In genomic region chr12:15532364-15532977, GRCh38 we compare ENCODE assay signal across 1 cellular context.
TF ChIP-seq lines count a peak whose summit lies in the region.

No MANE protein-coding gene starts in this region.

TF ChIP-seq in HCT116, 20 proteins besides CTCF, POLR2A, EP300 and RAD21:
- TF ChIP-seq CBX3 (IDR thresholded peaks at IDR 0.05; ENCODE audit: low read depth) = no peak
- TF ChIP-seq JUND (IDR thresholded peaks at IDR 0.05) = no peak
- no peak for TF ChIP-seq EZH2phosphoT487 (IDR thresholded peaks at IDR 0.05; ENCODE audit: borderline replicate concordance)
- no peak for TF ChIP-seq SRF (IDR thresholded peaks at IDR 0.05; ENCODE audit: low read depth)
- TF ChIP-seq ZBTB33 (IDR thresholded peaks at IDR 0.05; ENCODE audit: extremely low read depth, insufficient replicate concordance, low read length) = no peak
- TF ChIP-seq SIN3A (IDR thresholded peaks at IDR 0.05; ENCODE audit: low read depth) = no peak
- TF ChIP-seq ZNF274 (IDR thresholded peaks at IDR 0.05; ENCODE audit: low read depth, low read length) = no peak
- no peak for TF ChIP-seq ZFX (IDR thresholded peaks at IDR 0.05)
- TF ChIP-seq YY1 (IDR thresholded peaks at IDR 0.05; ENCODE audit: extremely low read depth, insufficient replicate concordance, low read depth, low read length) = no peak
- no peak for TF ChIP-seq CEBPB (IDR thresholded peaks at IDR 0.05; ENCODE audit: low read depth)
- TF ChIP-seq TCF7L2 (IDR thresholded peaks at IDR 0.05; ENCODE audit: borderline replicate concordance, extremely low read depth, insufficient read depth, insufficient read length) = no peak
- TF ChIP-seq ATF3 (IDR thresholded peaks at IDR 0.05) = no peak
- no peak for TF ChIP-seq SP1 (IDR thresholded peaks at IDR 0.05; ENCODE audit: low read depth)
- TF ChIP-seq EGR1 (IDR thresholded peaks at IDR 0.05; ENCODE audit: low read depth) = no peak
- TF ChIP-seq ELF1 (IDR thresholded peaks at IDR 0.05; ENCODE audit: borderline replicate concordance, low read depth) = no peak
